ENCODE assay signal across 19 cellular contexts in genomic region chr3:6679510-6679909, GRCh38.
DNase-seq lines count a peak whose midpoint lies in the region; ATAC-seq and TF ChIP-seq lines count a peak whose summit lies in the region.
"Had no signal": no experiment of that assay in that cellular context is flagged by ENCODE, and none has a peak within 500 bp of the region (broad histone marks: within the 10 kb centered on the region; RNA-seq: fewer than 3 reads in every experiment).

No MANE protein-coding gene starts in this region.

- DNase-seq in OCI-LY7 (ENCODE audit: low spot score) (peak; percentile 67), C1 segment of cervical spinal cord (lab: John Stamatoyannopoulos, UW) (no peak), esophagus squamous epithelium (lab: John Stamatoyannopoulos, UW) (no peak)
- DNase-seq in activated naive CD4-positive, alpha-beta T cell treated with anti-CD3 and anti-CD28 coated beads, Interleukin-2, amount 10 ng/mL, durations not matched to agents 7 days and 5 days = no peak
- DNase-seq in activated naive CD8-positive, alpha-beta T cell treated with anti-CD3 and anti-CD28 coated beads for 36 hours = no peak
- DNase-seq: activated CD8-positive, alpha-beta T cell treated with anti-CD3 and anti-CD28 coated beads, Interleukin-2, amount 10 ng/mL, durations not matched to agents 7 days and 5 days; BE2C; EL; KBM-7; midbrain; NCI-H2107; stimulated activated naive B cell treated with anti-CD40 and anti-IgM and Interleukin-4, amounts not matched to agents 10 μg/mL and 1 μg/mL and 100 μg/mL, for 72 hours had no signal

- no peaks in the 10 kb centered on the region for H3K27me3 Mint-ChIP-seq in activated naive CD4-positive, alpha-beta T cell treated with anti-CD3 and anti-CD28 coated beads, Interleukin-2, amount 10 ng/mL, durations not matched to agents 7 days and 5 days
- no peaks in the 10 kb centered on the region for H3K27me3 Mint-ChIP-seq in activated naive CD8-positive, alpha-beta T cell treated with anti-CD3 and anti-CD28 coated beads for 36 hours
- H3K27me3 Mint-ChIP-seq: activated naive CD8-positive, alpha-beta T cell; progenitor cell of endocrine pancreas; stimulated activated naive B cell treated with anti-CD40 and anti-IgM and Interleukin-4, amounts not matched to agents 10 μg/mL and 1 μg/mL and 100 μg/mL, for 72 hours had no signal

- TF ChIP-seq CTCF in OCI-LY7 (conservative IDR thresholded peaks at IDR 0.05; ENCODE audit: low read length) = peak; percentile 61
- no peak for TF ChIP-seq CTCF in esophagus squamous epithelium (IDR thresholded peaks at IDR 0.05)

- H3K4me3 Mint-ChIP-seq in activated naive CD4-positive, alpha-beta T cell treated with anti-CD3 and anti-CD28 coated beads, Interleukin-2, amount 10 ng/mL, durations not matched to agents 7 days and 5 days = no peak overlapping the region
- no peak overlapping the region for H3K4me3 Mint-ChIP-seq in activated naive CD8-positive, alpha-beta T cell treated with anti-CD3 and anti-CD28 coated beads for 36 hours
- H3K4me3 Mint-ChIP-seq: activated CD8-positive, alpha-beta T cell treated with anti-CD3 and anti-CD28 coated beads, Interleukin-2, amount 10 ng/mL, durations not matched to agents 7 days and 5 days; activated naive CD8-positive, alpha-beta T cell; stimulated activated naive B cell treated with anti-CD40 and anti-IgM and Interleukin-4, amounts not matched to agents 10 μg/mL and 1 μg/mL and 100 μg/mL, for 72 hours; T-helper 2 cell treated with Interferon-gamma antibody and Interleukin-4, amounts not matched to agents 5 μg/mL and 100 μg/mL, for 36 hours had no signal

- no peak for TF ChIP-seq POLR2A in esophagus squamous epithelium (IDR thresholded peaks at IDR 0.05)

- peak overlapping the region; percentile 73 for H3K4me2 ChIP-seq in OCI-LY7 (ENCODE audit: low read length)

- no TSS peak for BruUV-seq in OCI-LY7 (replicated peaks; lab: Mats Ljungman, UMichigan)

- peak overlapping the region; percentile 79; the same call in 1 of the 2 replicates for H2AFZ ChIP-seq in OCI-LY7 (ENCODE audit: low read length)

- H3K9me3 ChIP-seq in OCI-LY7 (ENCODE audit: low read length) (no peaks in the 10 kb centered on the region; the same call in 1 of the 2 replicates), esophagus squamous epithelium (no peaks in the 10 kb centered on the region)
- H3K9me3 ChIP-seq: BE2C had no signal

- no peaks in the 10 kb centered on the region for H3K36me3 Mint-ChIP-seq in activated naive CD4-positive, alpha-beta T cell treated with anti-CD3 and anti-CD28 coated beads, Interleukin-2, amount 10 ng/mL, durations not matched to agents 7 days and 5 days
- H3K36me3 Mint-ChIP-seq in activated naive CD8-positive, alpha-beta T cell treated with anti-CD3 and anti-CD28 coated beads for 36 hours = no peaks in the 10 kb centered on the region
- H3K36me3 Mint-ChIP-seq: activated naive CD8-positive, alpha-beta T cell; stimulated activated naive B cell treated with anti-CD40 and anti-IgM and Interleukin-4, amounts not matched to agents 10 μg/mL and 1 μg/mL and 100 μg/mL, for 72 hours had no signal

- 75% methylated on average over 4 of the region's 4 CpGs for WGBS in esophagus squamous epithelium, 2 donors

- POLR2A ChIA-PET in OCI-LY7 (lab: Charles Lee) = interaction anchor here (1.0 to 2.3 kb wide), 2 partner anchors 37 to 40 kb away, joined by 3 to 6 read pairs; no protein-coding TSS in a partner anchor

- no peaks in the 10 kb centered on the region for H3K79me2 ChIP-seq in OCI-LY7 (ENCODE audit: insufficient read depth, low read depth, low read length)

- intact Hi-C loops in OCI-LY7 (cut with micrococcal nuclease; ENCODE audit: unreplicated experiment) = no loop called here
- intact Hi-C loops in esophagus squamous epithelium (cut with DNase I) = no loop called here

- H4K20me1 ChIP-seq in OCI-LY7 (ENCODE audit: insufficient read depth, low read length) = no peaks in the 10 kb centered on the region

- no peaks in the 10 kb centered on the region for H3K4me1 Mint-ChIP-seq in activated naive CD4-positive, alpha-beta T cell treated with anti-CD3 and anti-CD28 coated beads, Interleukin-2, amount 10 ng/mL, durations not matched to agents 7 days and 5 days
- H3K4me1 Mint-ChIP-seq in activated naive CD8-positive, alpha-beta T cell treated with anti-CD3 and anti-CD28 coated beads for 36 hours = no peaks in the 10 kb centered on the region
- H3K4me1 Mint-ChIP-seq: stimulated activated naive B cell treated with anti-CD40 and anti-IgM and Interleukin-4, amounts not matched to agents 10 μg/mL and 1 μg/mL and 100 μg/mL, for 72 hours had no signal

- H3K4me3 ChIP-seq in OCI-LY7 (ENCODE audit: low read depth, low read length, poor library complexity, severe bottlenecking) (peak overlapping the region; percentile 46), esophagus squamous epithelium (no peak overlapping the region)

- peaks cover 24% of the 10 kb centered on the region for H3K4me1 ChIP-seq in OCI-LY7 (ENCODE audit: insufficient read depth, low read length, poor library complexity, severe bottlenecking)
- H3K4me1 ChIP-seq in esophagus squamous epithelium = no peaks in the 10 kb centered on the region
- H3K4me1 ChIP-seq: BE2C had no signal

- CTCF ChIA-PET in OCI-LY7 (lab: Charles Lee; ENCODE audit: unreplicated experiment) = interaction anchor here (0.7 kb wide), 1 partner anchor 9 kb away, joined by 3 read pairs; no protein-coding TSS in a partner anchor
- CTCF ChIA-PET in activated naive CD4-positive, alpha-beta T cell treated with anti-CD3 and anti-CD28 coated beads, Interleukin-2, amount 10 ng/mL, durations not matched to agents 7 days and 5 days (lab: Charles Lee) = no interaction called here

- no peak overlapping the region for H3K27ac Mint-ChIP-seq in activated naive CD4-positive, alpha-beta T cell treated with anti-CD3 and anti-CD28 coated beads, Interleukin-2, amount 10 ng/mL, durations not matched to agents 7 days and 5 days
- H3K27ac Mint-ChIP-seq in activated naive CD8-positive, alpha-beta T cell treated with anti-CD3 and anti-CD28 coated beads for 36 hours = no peak overlapping the region
- H3K27ac Mint-ChIP-seq: activated CD8-positive, alpha-beta T cell treated with anti-CD3 and anti-CD28 coated beads, Interleukin-2, amount 10 ng/mL, durations not matched to agents 7 days and 5 days; activated naive CD8-positive, alpha-beta T cell; progenitor cell of endocrine pancreas; stimulated activated naive B cell treated with anti-CD40 and anti-IgM and Interleukin-4, amounts not matched to agents 10 μg/mL and 1 μg/mL and 100 μg/mL, for 72 hours; T-helper 2 cell treated with Interferon-gamma antibody and Interleukin-4, amounts not matched to agents 5 μg/mL and 100 μg/mL, for 36 hours had no signal

- H3K9me3 Mint-ChIP-seq in activated naive CD4-positive, alpha-beta T cell treated with anti-CD3 and anti-CD28 coated beads, Interleukin-2, amount 10 ng/mL, durations not matched to agents 7 days and 5 days = peaks cover 23% of the 10 kb centered on the region
- H3K9me3 Mint-ChIP-seq in activated naive CD8-positive, alpha-beta T cell treated with anti-CD3 and anti-CD28 coated beads for 36 hours = peaks cover 7% of the 10 kb centered on the region

- ATAC-seq in GM18511 (IDR thresholded peaks at IDR 0.05; ENCODE audit: unreplicated experiment) = peak; percentile 63
- peak; percentile 40 for ATAC-seq in GM21390 (IDR thresholded peaks at IDR 0.05; ENCODE audit: unreplicated experiment)
- ATAC-seq in HG03175 (IDR thresholded peaks at IDR 0.05; ENCODE audit: unreplicated experiment) = peak; percentile 55
- ATAC-seq: activated CD8-positive, alpha-beta T cell treated with anti-CD3 and anti-CD28 coated beads, Interleukin-2, amount 10 ng/mL, durations not matched to agents 7 days and 5 days; Panc1 had no signal

- no peaks in the 10 kb centered on the region for H3K27me3 ChIP-seq in esophagus squamous epithelium
- H3K27me3 ChIP-seq: BE2C had no signal

- H3K27ac ChIP-seq in OCI-LY7 (ENCODE audit: low read depth, low read length, poor library complexity, severe bottlenecking) = peak overlapping the region; percentile 74
- no peak overlapping the region for H3K27ac ChIP-seq in esophagus squamous epithelium

- H3K36me3 ChIP-seq in OCI-LY7 (ENCODE audit: insufficient read depth, low read length) = no peaks in the 10 kb centered on the region
- H3K36me3 ChIP-seq in esophagus squamous epithelium = no peaks in the 10 kb centered on the region
- H3K36me3 ChIP-seq: BE2C had no signal

- H3K9me2 ChIP-seq in OCI-LY7 (ENCODE audit: insufficient read depth, low read length) = no peaks in the 10 kb centered on the region
